Comparison of ENCODE assay signal across 8 cellular contexts in the genomic region with DNA sequence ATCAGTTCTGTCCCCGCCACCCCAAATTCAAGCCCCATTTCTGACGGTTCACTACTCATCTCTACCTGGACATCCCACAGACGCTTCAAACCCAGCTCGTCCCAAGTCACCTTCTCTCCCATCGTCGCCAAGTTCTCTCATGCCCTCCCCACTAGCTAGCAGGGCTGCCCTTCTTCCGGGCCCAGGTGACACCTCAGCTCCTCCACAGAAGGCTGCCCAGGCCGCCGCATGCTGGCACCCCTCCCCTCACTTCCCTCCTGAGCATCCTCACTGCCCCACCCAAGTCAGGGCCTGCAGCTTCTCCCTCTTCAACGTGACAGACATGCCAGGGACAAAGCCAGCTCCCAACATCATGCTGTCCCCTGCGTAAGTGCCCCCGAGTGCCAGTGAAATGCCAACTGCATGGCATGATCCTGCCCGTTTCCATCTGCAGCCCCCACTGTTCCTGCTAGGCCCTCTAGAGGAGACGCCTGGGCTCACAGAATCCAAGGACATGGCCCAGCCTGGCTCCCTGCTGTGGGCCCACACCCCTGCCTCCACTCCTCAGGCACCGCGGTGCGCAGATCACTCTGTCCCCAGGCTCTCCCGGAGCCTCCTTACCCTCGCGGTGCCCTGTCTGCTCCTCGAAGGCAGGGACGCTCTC. TPM values are rescaled to one million over a fixed set of nuclear protein-coding genes. Genes with fewer than 3 reads are reported as not detected.
DNase-seq lines count a peak whose midpoint lies in the region; ATAC-seq and TF ChIP-seq lines count a peak whose summit lies in the region.

No MANE protein-coding gene starts in this region.

- ATAC-seq in GM18870 (IDR thresholded peaks at IDR 0.05; ENCODE audit: unreplicated experiment) = no peak

- no peak for TF ChIP-seq CTCF in Caco-2 (IDR thresholded peaks at IDR 0.05; ENCODE audit: insufficient read depth in 1 of 2, low read depth in 1 of 2, low read length in 1 of 2, severe bottlenecking in 1 of 2, unreplicated experiment in 1 of 2)
- peak; percentile 46 for TF ChIP-seq CTCF in endodermal cell (conservative IDR thresholded peaks at IDR 0.05)

- peak overlapping the region; percentile 59 for H2AFZ ChIP-seq in trophoblast cell (ENCODE audit: insufficient read depth, low read length, poor library complexity)

- CTCF ChIA-PET in Caco-2 (lab: Charles Lee) = interaction anchor here (1.2 to 1.3 kb wide), 2 partner anchors 15 to 38 kb away, joined by 3 to 4 read pairs; no protein-coding TSS in a partner anchor

- POLR2A ChIA-PET in Caco-2 (lab: Charles Lee) = interaction anchor here (0.6 kb wide), 1 partner anchor 182 kb away, joined by 3 read pairs; a partner anchor contains a TSS

- H3K4me1 ChIP-seq in Caco-2 = peaks cover 4% of the 10 kb centered on the region; the same call in 1 of the 2 replicates
- H3K4me1 ChIP-seq in endodermal cell (ENCODE audit: control insufficient read depth, insufficient read depth, low read length) = no peaks in the 10 kb centered on the region
- peaks cover 0 to 6% of the 10 kb centered on the region in 2 experiments for H3K4me1 ChIP-seq in trophoblast cell (ENCODE audit: control insufficient read depth in 1 of 2, insufficient read depth in 2 of 2, low read length in 2 of 2)

- H3K27me3 Mint-ChIP-seq in Caco-2 (ENCODE audit: insufficient read depth, unreplicated experiment) (no peaks in the 10 kb centered on the region), endodermal cell (ENCODE audit: insufficient read depth) (peaks cover 4% of the 10 kb centered on the region)
- H3K27me3 Mint-ChIP-seq in T-helper 2 cell treated with Interferon-gamma antibody and Interleukin-4, amounts not matched to agents 5 μg/mL and 100 μg/mL, for 36 hours (ENCODE audit: low read depth) = peaks cover 13% of the 10 kb centered on the region

- no peak overlapping the region for H3K4me3 Mint-ChIP-seq in Caco-2 (ENCODE audit: unreplicated experiment)
- peak overlapping the region; percentile 64 for H3K4me3 Mint-ChIP-seq in T-helper 2 cell treated with Interferon-gamma antibody and Interleukin-4, amounts not matched to agents 5 μg/mL and 100 μg/mL, for 36 hours
- H3K4me3 Mint-ChIP-seq in endodermal cell = no peak overlapping the region

- in situ Hi-C loops in KBM-7 (cut with MboI; ENCODE audit: low pct_unique_long_range_greater_than_20kb, low sequenced_read_pairs) = loop anchor here (25.0 kb wide), 1 partner anchor 172 kb away; a partner anchor contains a TSS

- no peak overlapping the region for H2AK5ac ChIP-seq in trophoblast cell (ENCODE audit: low read length)

- H3K4me1 Mint-ChIP-seq in Caco-2 (ENCODE audit: low read depth, unreplicated experiment) (peaks cover 6% of the 10 kb centered on the region), endodermal cell (peaks cover 23% of the 10 kb centered on the region)
- peaks cover 28% of the 10 kb centered on the region for H3K4me1 Mint-ChIP-seq in T-helper 2 cell treated with Interferon-gamma antibody and Interleukin-4, amounts not matched to agents 5 μg/mL and 100 μg/mL, for 36 hours (ENCODE audit: low read depth)

- no peak overlapping the region for H2BK120ac ChIP-seq in trophoblast cell (ENCODE audit: insufficient read depth, low read length, poor library complexity)

- H3K9ac ChIP-seq in endodermal cell (ENCODE audit: extremely low read depth, low read length, poor library complexity, severe bottlenecking) (no peak overlapping the region), trophoblast cell (ENCODE audit: low read length) (no peak overlapping the region)

- no peak overlapping the region for H3K4me2 ChIP-seq in trophoblast cell (ENCODE audit: low read length)

- no peak overlapping the region for H2BK12ac ChIP-seq in trophoblast cell (ENCODE audit: low read length)

- no peak overlapping the region for H3K23ac ChIP-seq in trophoblast cell (ENCODE audit: low read length)

- H4K8ac ChIP-seq in trophoblast cell (ENCODE audit: low read depth, low read length) = no peak overlapping the region

- H4K12ac ChIP-seq in trophoblast cell (ENCODE audit: low read depth, low read length) = no peak overlapping the region

- BruUV-seq in Caco-2 (replicated peaks; lab: Mats Ljungman, UMichigan) = no TSS peak

- no peaks in the 10 kb centered on the region for H3K27me3 ChIP-seq in Caco-2 (replicated peaks; ENCODE audit: control insufficient read depth, insufficient read depth, low read length)
- H3K27me3 ChIP-seq in endodermal cell (ENCODE audit: control insufficient read depth, insufficient read depth, low read length, poor library complexity, severe bottlenecking) = no peaks in the 10 kb centered on the region
- no peaks in the 10 kb centered on the region for H3K27me3 ChIP-seq in trophoblast cell (ENCODE audit: insufficient read depth, low read length)

- H4K91ac ChIP-seq in trophoblast cell (ENCODE audit: low read depth, low read length) = no peak overlapping the region

- intact Hi-C loops in Caco-2 (cut with micrococcal nuclease; ENCODE audit: unreplicated experiment) = no loop called here

- no peaks in the 10 kb centered on the region; the same call in 1 of the 2 replicates for H3K36me3 ChIP-seq in Caco-2 (ENCODE audit: control insufficient read depth, insufficient read depth, low read length)
- H3K36me3 ChIP-seq in endodermal cell (ENCODE audit: control insufficient read depth, insufficient read depth, low read length) = no peaks in the 10 kb centered on the region
- peaks cover under 1 to 4% of the 10 kb centered on the region in 2 experiments for H3K36me3 ChIP-seq in trophoblast cell (ENCODE audit: control insufficient read depth in 1 of 2, insufficient read depth in 2 of 2, low read length in 2 of 2)

- H3K27ac ChIP-seq in endodermal cell (ENCODE audit: low read depth, low read length) (no peak overlapping the region), trophoblast cell (ENCODE audit: low read depth, low read length) (no peak overlapping the region)

- no peaks in the 10 kb centered on the region for H3K9me3 ChIP-seq in Caco-2
- no peaks in the 10 kb centered on the region for H3K9me3 ChIP-seq in endodermal cell (ENCODE audit: control insufficient read depth, low read length)
- no peaks in the 10 kb centered on the region for H3K9me3 ChIP-seq in trophoblast cell (ENCODE audit: insufficient read depth, low read depth, low read length)

- no peak overlapping the region for H2BK5ac ChIP-seq in trophoblast cell (ENCODE audit: low read depth, low read length, poor library complexity)

- no peaks in the 10 kb centered on the region for H3K79me2 ChIP-seq in trophoblast cell (ENCODE audit: control insufficient read depth, insufficient read depth, low read length, poor library complexity)

- H3K36me3 Mint-ChIP-seq in Caco-2 (ENCODE audit: insufficient read depth, unreplicated experiment) (peaks cover 6% of the 10 kb centered on the region), endodermal cell (ENCODE audit: low read depth) (peaks cover 4% of the 10 kb centered on the region)
- no peaks in the 10 kb centered on the region for H3K36me3 Mint-ChIP-seq in T-helper 2 cell treated with Interferon-gamma antibody and Interleukin-4, amounts not matched to agents 5 μg/mL and 100 μg/mL, for 36 hours (ENCODE audit: low read depth)

- no peak for DNase-seq in Caco-2
- DNase-seq in T-helper 2 cell treated with Interferon-gamma antibody and Interleukin-4, amounts not matched to agents 5 μg/mL and 100 μg/mL, for 36 hours (ENCODE audit: low spot score) = no peak
- DNase-seq in endodermal cell = peak; percentile 78
- DNase-seq in trophoblast cell = no peak
- DNase-seq in HuH-7 (ENCODE audit: low spot score) = no peak
- DNase-seq in KBM-7 = no peak
- DNase-seq in NCI-H187 treated with DMSO at 0.1 percent for 48 hours (lab: John Stamatoyannopoulos, UW) = no peak

- no peak overlapping the region for H3K4ac ChIP-seq in trophoblast cell (ENCODE audit: low read depth, low read length)

- peaks cover under 1% of the 10 kb centered on the region for H3K79me1 ChIP-seq in trophoblast cell (ENCODE audit: low read length)

- WGBS in endodermal cell (ENCODE audit: insufficient coverage in 1 of 2, insufficient read length in 1 of 2), 2 experiments = 85 to 86% methylated on average over 13 to 22 of the region's 22 CpGs
- no CpG with 5 or more reads among the region's 22 CpGs for WGBS in trophoblast cell (ENCODE audit: extremely low coverage, insufficient coverage, insufficient read length)

- no peak overlapping the region for H3K14ac ChIP-seq in trophoblast cell (ENCODE audit: low read length)

- peak overlapping the region; percentile 33 for H3K27ac Mint-ChIP-seq in Caco-2 (ENCODE audit: unreplicated experiment)
- H3K27ac Mint-ChIP-seq in T-helper 2 cell treated with Interferon-gamma antibody and Interleukin-4, amounts not matched to agents 5 μg/mL and 100 μg/mL, for 36 hours = peak overlapping the region; percentile 83
- no peak overlapping the region for H3K27ac Mint-ChIP-seq in endodermal cell

- H3K18ac ChIP-seq in trophoblast cell (ENCODE audit: low read length) = peak overlapping the region; percentile 52

- H3K9me3 Mint-ChIP-seq in Caco-2 (ENCODE audit: unreplicated experiment) (no peaks in the 10 kb centered on the region), endodermal cell (no peaks in the 10 kb centered on the region)
- no peaks in the 10 kb centered on the region for H3K9me3 Mint-ChIP-seq in T-helper 2 cell treated with Interferon-gamma antibody and Interleukin-4, amounts not matched to agents 5 μg/mL and 100 μg/mL, for 36 hours

- H3K4me3 ChIP-seq in Caco-2 (ENCODE audit: low read depth, low read length) (no peak overlapping the region), endodermal cell (ENCODE audit: low read length) (no peak overlapping the region), trophoblast cell (ENCODE audit: low read depth, low read length) (no peak overlapping the region)

RNA-seq across cellular contexts. Expression of a gene that starts 5.9 kb away (rescaled TPM):
- total RNA-seq in Caco-2 (2022) = 46.3 and 48.3 TPM in 2 replicates
- total RNA-seq in endodermal cell = 10 to 100 TPM; 24.4 to 27.5 TPM
- polyA plus RNA-seq in endodermal cell (2013, experiment 1 of 2) = 11.7 TPM
- 10.6 TPM for polyA plus RNA-seq in endodermal cell (2013, experiment 2 of 2)
- polyA plus RNA-seq in trophoblast cell (2013) = 15.7 and 18.0 TPM in 2 replicates

RNA-seq across cellular contexts. Expression of a gene that starts 36.6 kb away (rescaled TPM):
- total RNA-seq in Caco-2 (2022) (1.7 and 3.4 TPM in 2 replicates), endodermal cell (10 to 100 TPM in 1 of 2 donors, 1 to 10 TPM in 1; 4.6 to 12.5 TPM)
- polyA plus RNA-seq in endodermal cell (2013, experiment 1 of 2) = 1.6 TPM
- polyA plus RNA-seq in endodermal cell (2013, experiment 2 of 2) = 1.9 TPM
- polyA plus RNA-seq in trophoblast cell (2013) = 0.25 and 0.39 TPM in 2 replicates
